ENCODE assay signal across 8 cellular contexts in genomic region chr1:60848583-60849188, GRCh38.
A peak's percentile ranks its signal among the peaks of the same experiment; 100 is the strongest.
DNase-seq lines count a peak whose midpoint lies in the region; ATAC-seq and TF ChIP-seq lines count a peak whose summit lies in the region.

No MANE protein-coding gene starts in this region.

- no peaks in the 10 kb centered on the region for H3K4me1 ChIP-seq in psoas muscle

- H3K36me3 ChIP-seq in psoas muscle (ENCODE audit: insufficient read depth in 1 of 2, low read depth in 1 of 2) = no peaks in the 10 kb centered on the region

- DNase-seq in natural killer cell (no peak), NCI-H82 (lab: John Stamatoyannopoulos, UW) (peak; percentile 58), endothelial cell (ENCODE audit: low spot score) (no peak), psoas muscle (no peak), activated gamma-delta T cell (lab: John Stamatoyannopoulos, UW) (no peak)
- no peak for DNase-seq in natural killer cell treated with Interleukin-12 subunit alpha and Interleukin-12 subunit beta and Interleukin-15 and Interleukin-18, amount 100 ng/mL, for 72 hours (ENCODE audit: low spot score)

- 43 to 58% (median 44%) methylated on average over 1 of the region's 1 CpG for WGBS in psoas muscle, 3 donors

- no peaks in the 10 kb centered on the region for H3K4me1 Mint-ChIP-seq in natural killer cell
- no peaks in the 10 kb centered on the region for H3K4me1 Mint-ChIP-seq in natural killer cell treated with Interleukin-12 subunit alpha and Interleukin-12 subunit beta and Interleukin-15 and Interleukin-18, amount 100 ng/mL, for 72 hours (ENCODE audit: low read depth in 2 of 2)
- H3K4me1 Mint-ChIP-seq in endothelial cell (ENCODE audit: unreplicated experiment) = no peaks in the 10 kb centered on the region

- peaks cover 17 to 19% of the 10 kb centered on the region in 2 donors for H3K27me3 Mint-ChIP-seq in natural killer cell (ENCODE audit: low read depth in 2 of 2)
- peaks cover 25 to 30% of the 10 kb centered on the region in 2 donors for H3K27me3 Mint-ChIP-seq in natural killer cell treated with Interleukin-12 subunit alpha and Interleukin-12 subunit beta and Interleukin-15 and Interleukin-18, amount 100 ng/mL, for 72 hours
- H3K27me3 Mint-ChIP-seq in endothelial cell (ENCODE audit: unreplicated experiment) = no peaks in the 10 kb centered on the region

- no peaks in the 10 kb centered on the region for H3K9me3 ChIP-seq in psoas muscle

- no peak overlapping the region for H3K27ac ChIP-seq in psoas muscle

- H3K36me3 Mint-ChIP-seq in natural killer cell (no peaks in the 10 kb centered on the region), endothelial cell (ENCODE audit: low read depth, unreplicated experiment) (no peaks in the 10 kb centered on the region)
- H3K36me3 Mint-ChIP-seq in natural killer cell treated with Interleukin-12 subunit alpha and Interleukin-12 subunit beta and Interleukin-15 and Interleukin-18, amount 100 ng/mL, for 72 hours = peaks cover 7% of the 10 kb centered on the region

- ATAC-seq in natural killer cell = no peak
- ATAC-seq in natural killer cell treated with Interleukin-12 subunit alpha and Interleukin-12 subunit beta and Interleukin-15 and Interleukin-18, amount 100 ng/mL, for 72 hours = no peak
- no peak for ATAC-seq in psoas muscle
- no peak for ATAC-seq in GM18861 (IDR thresholded peaks at IDR 0.05; ENCODE audit: unreplicated experiment)
- ATAC-seq in GM19397 (IDR thresholded peaks at IDR 0.05; ENCODE audit: unreplicated experiment) = no peak

- no peak overlapping the region for H3K4me3 ChIP-seq in psoas muscle

- H3K27ac Mint-ChIP-seq in natural killer cell = no peak overlapping the region
- H3K27ac Mint-ChIP-seq in natural killer cell treated with Interleukin-12 subunit alpha and Interleukin-12 subunit beta and Interleukin-15 and Interleukin-18, amount 100 ng/mL, for 72 hours = no peak overlapping the region
- H3K27ac Mint-ChIP-seq in endothelial cell (ENCODE audit: unreplicated experiment) = no peak overlapping the region

- H3K9me3 Mint-ChIP-seq in natural killer cell (no peaks in the 10 kb centered on the region), endothelial cell (ENCODE audit: unreplicated experiment) (no peaks in the 10 kb centered on the region)
- no peaks in the 10 kb centered on the region for H3K9me3 Mint-ChIP-seq in natural killer cell treated with Interleukin-12 subunit alpha and Interleukin-12 subunit beta and Interleukin-15 and Interleukin-18, amount 100 ng/mL, for 72 hours

- no peaks in the 10 kb centered on the region for H3K27me3 ChIP-seq in psoas muscle (ENCODE audit: insufficient read depth in 3 of 3, low read length in 2 of 3)

- intact Hi-C loops in natural killer cell (cut with micrococcal nuclease) (no loop called here), psoas muscle (cut with DNase I) (loop anchor here (2.0 to 10.0 kb wide), 2 partner anchors 192 to 1006 kb away; no protein-coding TSS in a partner anchor)

- no peak overlapping the region for H3K4me3 Mint-ChIP-seq in natural killer cell
- H3K4me3 Mint-ChIP-seq in natural killer cell treated with Interleukin-12 subunit alpha and Interleukin-12 subunit beta and Interleukin-15 and Interleukin-18, amount 100 ng/mL, for 72 hours = no peak overlapping the region
- H3K4me3 Mint-ChIP-seq in endothelial cell (ENCODE audit: unreplicated experiment) = no peak overlapping the region

- peak; percentile 40 for TF ChIP-seq CTCF in natural killer cell (IDR thresholded peaks at IDR 0.05)
- peak; percentile 83 for TF ChIP-seq CTCF in endothelial cell (IDR thresholded peaks at IDR 0.05; ENCODE audit: unreplicated experiment)
- TF ChIP-seq CTCF in psoas muscle (IDR thresholded peaks at IDR 0.05) = peak; percentile 58
